Comparison of ENCODE assay signal across 8 cellular contexts in genomic region chr1:240691521-240692338, GRCh38.
DNase-seq lines count a peak whose midpoint lies in the region; ATAC-seq and TF ChIP-seq lines count a peak whose summit lies in the region.

No MANE protein-coding gene starts in this region.

- ATAC-seq in GM18907 (IDR thresholded peaks at IDR 0.05; ENCODE audit: unreplicated experiment) (no peak), GM19328 (IDR thresholded peaks at IDR 0.05; ENCODE audit: unreplicated experiment) (no peak), HG03280 (IDR thresholded peaks at IDR 0.05; ENCODE audit: unreplicated experiment) (no peak)

- no peaks in the 10 kb centered on the region for H4K20me1 ChIP-seq in DOHH2 (ENCODE audit: control insufficient read depth, insufficient read depth, low read depth, low read length)

- H3K27me3 ChIP-seq in DOHH2 (ENCODE audit: control insufficient read depth, low read length), result no peaks in the 10 kb centered on the region
- peaks cover 5% of the 10 kb centered on the region for H3K27me3 ChIP-seq in adrenal gland
- no peaks in the 10 kb centered on the region for H3K27me3 ChIP-seq in kidney epithelial cell (ENCODE audit: control insufficient read depth, insufficient read depth, low read length)
- no peaks in the 10 kb centered on the region for H3K27me3 ChIP-seq in thyroid gland

- H3K36me3 ChIP-seq in DOHH2 (ENCODE audit: control insufficient read depth, low read length), result no peaks in the 10 kb centered on the region
- H3K36me3 ChIP-seq in adrenal gland (replicated peaks in 1 of 2), result no peaks in the 10 kb centered on the region
- no peaks in the 10 kb centered on the region for H3K36me3 ChIP-seq in kidney epithelial cell (ENCODE audit: control insufficient read depth, insufficient read depth, low read length)
- no peaks in the 10 kb centered on the region for H3K36me3 ChIP-seq in thyroid gland

- H3K79me2 ChIP-seq in DOHH2 (ENCODE audit: control insufficient read depth, low read length), result no peaks in the 10 kb centered on the region

- H3K9me3 ChIP-seq in DOHH2 (ENCODE audit: control insufficient read depth, insufficient read depth, low read length) (no peaks in the 10 kb centered on the region), adrenal gland (replicated peaks in 1 of 3) (no peaks in the 10 kb centered on the region), thyroid gland (no peaks in the 10 kb centered on the region)

- peak; percentile 16 for TF ChIP-seq CTCF in DOHH2 (IDR thresholded peaks at IDR 0.05; ENCODE audit: low read depth, low read length, poor library complexity, severe bottlenecking)
- TF ChIP-seq CTCF in NB4 (IDR thresholded peaks at IDR 0.05; ENCODE audit: low read depth, low read length), result peak; percentile 41
- TF ChIP-seq CTCF in adrenal gland (IDR thresholded peaks at IDR 0.05), result peak; percentile 21 to 74 (median 56)
- TF ChIP-seq CTCF in kidney epithelial cell (IDR thresholded peaks at IDR 0.05; ENCODE audit: insufficient read depth, low read length, poor library complexity, severe bottlenecking), result peak; percentile 81
- peak in 4 of 6 experiments; percentile 63 to 80 (median 77) for TF ChIP-seq CTCF in thyroid gland (IDR thresholded peaks at IDR 0.05)

- H3K4me3 ChIP-seq in DOHH2 (ENCODE audit: low read length) (no peak overlapping the region), NB4 (ENCODE audit: low read depth, low read length) (no peak overlapping the region), adrenal gland (no peak overlapping the region), kidney epithelial cell (ENCODE audit: low read depth, low read length) (no peak overlapping the region), thyroid gland (replicated peaks in 1 of 3) (no peak overlapping the region)

- no peak overlapping the region for H3K27ac ChIP-seq in DOHH2 (ENCODE audit: low read depth, low read length)
- H3K27ac ChIP-seq in adrenal gland, result no peak overlapping the region
- H3K27ac ChIP-seq in thyroid gland, result no peak overlapping the region

- H3K4me2 ChIP-seq in DOHH2 (ENCODE audit: low read length), result no peak overlapping the region

- 52 to 63% (median 57%) methylated on average over 11 of the region's 11 CpGs for WGBS in adrenal gland, 4 donors
- 67 to 74% methylated on average over 11 of the region's 11 CpGs for WGBS in thyroid gland, 2 donors

- TF ChIP-seq POLR2A in NB4 (IDR thresholded peaks at IDR 0.05; ENCODE audit: extremely low read depth, insufficient read length), result no peak
- TF ChIP-seq POLR2A in adrenal gland (IDR thresholded peaks at IDR 0.05), result no peak
- no peak for TF ChIP-seq POLR2A in thyroid gland (IDR thresholded peaks at IDR 0.05)

- no peaks in the 10 kb centered on the region for H3F3A ChIP-seq in DOHH2 (ENCODE audit: control insufficient read depth, insufficient read depth)

- H3K4me1 ChIP-seq in DOHH2 (ENCODE audit: control insufficient read depth, low read length) (peaks cover 7% of the 10 kb centered on the region), adrenal gland (replicated peaks in 1 of 2) (no peaks in the 10 kb centered on the region), thyroid gland (no peaks in the 10 kb centered on the region)

- intact Hi-C loops in adrenal gland (cut with DNase I) (loop anchor here in 1 of 2 donors (10.0 kb wide), 1 partner anchor 507 kb away; no protein-coding TSS in a partner anchor), thyroid gland (cut with DNase I) (loop anchor here (5.0 kb wide), 1 partner anchor 499 kb away; no protein-coding TSS in a partner anchor)

- DNase-seq in NB4 (ENCODE audit: low read depth) (peak; percentile 11), adrenal gland (peak; percentile 12 to 57 (median 33)), kidney epithelial cell (ENCODE audit: low read depth) (no peak), thyroid gland (peak; percentile 40 to 54)

- H3K9me2 ChIP-seq in DOHH2 (replicated peaks; ENCODE audit: control insufficient read depth, low read length), result no peaks in the 10 kb centered on the region

Comparison
In these comparisons a context has a peak if more than half of its experiments do, and no peak if none do; other contexts are left out.
1. CTCF ChIP-seq: peak in every context shown above with its lines; median percentile 81 in kidney epithelial cell; 77 in thyroid gland; 56 in adrenal gland; 41 in NB4; 16 in DOHH2.